In the genomic region with DNA sequence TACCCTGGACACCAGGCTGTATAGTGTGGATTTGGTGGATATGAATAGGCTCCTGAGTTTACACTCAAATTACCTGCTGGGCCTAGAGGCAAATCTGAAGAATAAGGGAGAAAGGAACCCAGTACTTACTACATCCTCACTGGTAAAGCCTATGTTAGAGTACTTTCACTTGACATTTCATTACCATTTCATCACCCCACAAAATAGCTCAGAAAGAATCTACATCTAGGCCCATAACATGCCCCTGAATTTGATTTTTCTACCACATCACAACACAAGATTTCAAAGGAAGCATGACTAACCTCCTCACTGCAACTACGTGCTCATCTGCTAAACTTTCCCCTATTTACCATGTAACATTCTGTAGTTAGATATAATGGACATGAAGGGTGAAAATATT, we compare ENCODE assay signal across 12 cellular contexts. TPM values are rescaled to one million over a fixed set of nuclear protein-coding genes. Genes with fewer than 3 reads are reported as not detected.
DNase-seq lines count a peak whose midpoint lies in the region; ATAC-seq lines count a peak whose summit lies in the region.
"Had no signal": no experiment of that assay in that cellular context is flagged by ENCODE, and none has a peak within 500 bp of the region (broad histone marks: within the 10 kb centered on the region; RNA-seq: fewer than 3 reads in every experiment).

No MANE protein-coding gene starts in this region.

- peaks cover 10% of the 10 kb centered on the region; the same call in 1 of the 2 replicates for H4K20me1 ChIP-seq in Karpas-422 (ENCODE audit: insufficient read depth, low read depth, low read length)

- H2AFZ ChIP-seq in Karpas-422 (ENCODE audit: low read length), result no peak overlapping the region

- no peaks in the 10 kb centered on the region for H3K27me3 ChIP-seq in Karpas-422 (ENCODE audit: low read length)

- H3K27ac ChIP-seq in Karpas-422 (ENCODE audit: low read length), result peak overlapping the region; percentile 86
- H3K27ac ChIP-seq: skin epidermis had no signal

- DNase-seq in EL (peak; percentile 75), Karpas-422 (no peak), amniotic epithelial cell (ENCODE audit: low read depth) (peak; percentile 57), non-pigmented ciliary epithelial cell (ENCODE audit: low read depth) (peak; percentile 64), mesenteric fat pad (ENCODE audit: low spot score) (no peak)
- DNase-seq: cortex of kidney, left cardiac atrium, NCI-H446 treated with DMSO at 0.1 percent for 48 hours had no signal

- H3K4me3 ChIP-seq in Karpas-422 (ENCODE audit: low read length), result no peak overlapping the region
- H3K4me3 ChIP-seq: skin epidermis had no signal

- peak overlapping the region; percentile 85 for H3K4me2 ChIP-seq in Karpas-422 (ENCODE audit: low read depth, low read length, poor library complexity, severe bottlenecking)

- H3K79me2 ChIP-seq in Karpas-422 (ENCODE audit: low read length), result peaks cover 69% of the 10 kb centered on the region

- 0 out of 2 replicates have a peak, but pooled peaks cover 4% of the 10 kb centered on the region for H3K36me3 ChIP-seq in Karpas-422 (ENCODE audit: insufficient read depth, low read length)

- H3K9ac ChIP-seq in Karpas-422 (ENCODE audit: low read length), result peak overlapping the region; percentile 3; the same call in 1 of the 2 replicates

- H3K4me1 ChIP-seq in Karpas-422 (ENCODE audit: low read length), result peaks cover 68% of the 10 kb centered on the region

- ATAC-seq in GM19455 (IDR thresholded peaks at IDR 0.05; ENCODE audit: unreplicated experiment), result no peak
- ATAC-seq in GM18498 (IDR thresholded peaks at IDR 0.05; ENCODE audit: unreplicated experiment), result no peak
- ATAC-seq: left cardiac atrium, WTC11 had no signal

- no peaks in the 10 kb centered on the region for H3K9me3 ChIP-seq in Karpas-422 (ENCODE audit: low read length)

- H3K9me2 ChIP-seq in Karpas-422 (replicated peaks; ENCODE audit: insufficient read depth, low read length), result no peaks in the 10 kb centered on the region

RNA-seq across cellular contexts. Expression of a gene that starts 43.3 kb away (rescaled TPM):
- 23.8 and 35.7 TPM in 2 replicates for total RNA-seq in Karpas-422 (2014; rRNA removed; shearing (Covaris generic); ENCODE audit: low replicate concordance)
- 17.9 TPM for total RNA-seq in mesenteric fat pad

Comparison
In these comparisons a context has a peak if more than half of its experiments do, and no peak if none do; other contexts are left out.
1. DNase-seq: peak in EL (single experiment), amniotic epithelial cell (single experiment) and non-pigmented ciliary epithelial cell (single experiment); none in Karpas-422 (single experiment) and mesenteric fat pad (single experiment).